ENCODE assay signal across 8 cellular contexts in genomic region chr3:116140100-116140689, GRCh38.
DNase-seq lines count a peak whose midpoint lies in the region; ATAC-seq and TF ChIP-seq lines count a peak whose summit lies in the region.

No MANE protein-coding gene starts in this region.

- WGBS in sigmoid colon, 2 donors = 10 to 22% methylated on average over 5 of the region's 5 CpGs

- H3K36me3 ChIP-seq in OCI-LY7 (ENCODE audit: insufficient read depth, low read length) (no peaks in the 10 kb centered on the region), sigmoid colon (no peaks in the 10 kb centered on the region)

- ATAC-seq in HG03520 (IDR thresholded peaks at IDR 0.05; ENCODE audit: unreplicated experiment) (peak; percentile 50), HG03135 (IDR thresholded peaks at IDR 0.05; ENCODE audit: unreplicated experiment) (no peak)

- H3K4me3 ChIP-seq in OCI-LY7 (ENCODE audit: low read depth, low read length, poor library complexity, severe bottlenecking) (no peak overlapping the region), sigmoid colon (no peak overlapping the region)

- H4K20me1 ChIP-seq in OCI-LY7 (ENCODE audit: insufficient read depth, low read length) = no peaks in the 10 kb centered on the region

- no peak overlapping the region for H2AFZ ChIP-seq in OCI-LY7 (ENCODE audit: low read length)

- H3K27me3 ChIP-seq in sigmoid colon = no peaks in the 10 kb centered on the region

- TF ChIP-seq POLR2A in erythroblast (IDR thresholded peaks at IDR 0.05; ENCODE audit: low read length) (no peak), sigmoid colon (IDR thresholded peaks at IDR 0.05) (no peak)

- no peak overlapping the region for H3K4me2 ChIP-seq in OCI-LY7 (ENCODE audit: low read length)

- H3K79me2 ChIP-seq in OCI-LY7 (ENCODE audit: insufficient read depth, low read depth, low read length) = no peaks in the 10 kb centered on the region

- DNase-seq in NCI-H1417 (lab: John Stamatoyannopoulos, UW) (peak; percentile 25 to 64 (median 62)), NCI-H1417 treated with DMSO at 0.1 percent for 48 hours (lab: John Stamatoyannopoulos, UW) (no peak), OCI-LY7 (ENCODE audit: low spot score) (peak; percentile 43), erythroblast (lab: John Stamatoyannopoulos, UW) (peak; percentile 12), sigmoid colon (no peak), anterior cingulate cortex (lab: John Stamatoyannopoulos, UW) (no peak)

- intact Hi-C loops in OCI-LY7 (cut with micrococcal nuclease; ENCODE audit: unreplicated experiment) (loop anchor here (1.0 kb wide), 1 partner anchor 618 kb away; no protein-coding TSS in a partner anchor), sigmoid colon (cut with DNase I) (loop anchor here (2.0 kb wide), 2 partner anchors 315 to 619 kb away; no protein-coding TSS in a partner anchor)

- CTCF ChIA-PET in OCI-LY7 (lab: Charles Lee; ENCODE audit: unreplicated experiment) = no interaction called here

- TF ChIP-seq CTCF in OCI-LY7 (conservative IDR thresholded peaks at IDR 0.05; ENCODE audit: low read length) (peak; percentile 93), sigmoid colon (IDR thresholded peaks at IDR 0.05) (peak; percentile 76 to 93 (median 87))

- TF ChIP-seq EP300 in sigmoid colon (IDR thresholded peaks at IDR 0.05) = no peak

- BruUV-seq in OCI-LY7 (replicated peaks; lab: Mats Ljungman, UMichigan) = no TSS peak

- no peaks in the 10 kb centered on the region for H3K4me1 ChIP-seq in OCI-LY7 (ENCODE audit: insufficient read depth, low read length, poor library complexity, severe bottlenecking)
- peaks cover 0 to 37% (median 30%) of the 10 kb centered on the region in 4 donors for H3K4me1 ChIP-seq in sigmoid colon

- H3K27ac ChIP-seq in OCI-LY7 (ENCODE audit: low read depth, low read length, poor library complexity, severe bottlenecking) (no peak overlapping the region), sigmoid colon (peak overlapping the region in 2 of 4 donors; percentile 16 to 29)

- H3K9me2 ChIP-seq in OCI-LY7 (ENCODE audit: insufficient read depth, low read length) = no peaks in the 10 kb centered on the region

- POLR2A ChIA-PET in OCI-LY7 (lab: Charles Lee) = no interaction called here

- no peaks in the 10 kb centered on the region for H3K9me3 ChIP-seq in OCI-LY7 (ENCODE audit: low read length)
- peaks cover 0 to 2% (median under 1%) of the 10 kb centered on the region in 4 donors for H3K9me3 ChIP-seq in sigmoid colon

Comparison
In these comparisons a context has a peak if more than half of its experiments do, and no peak if none do; other contexts are left out.
1. DNase-seq: peak in NCI-H1417 (3 of 3), OCI-LY7 (single experiment) and erythroblast (2 of 2); none in NCI-H1417 treated with DMSO at 0.1 percent for 48 hours (single experiment), sigmoid colon (single experiment) and anterior cingulate cortex (0 of 58).